ENCODE assay signal across 22 cellular contexts in genomic region chr3:189212681-189213080, GRCh38. TPM values are rescaled to one million over a fixed set of nuclear protein-coding genes. Genes with fewer than 3 reads are reported as not detected.
DNase-seq lines count a peak whose midpoint lies in the region; ATAC-seq, FAIRE-seq and TF ChIP-seq lines count a peak whose summit lies in the region.
"Had no signal": no experiment of that assay in that cellular context is flagged by ENCODE, and none has a peak within 500 bp of the region (broad histone marks: within the 10 kb centered on the region; RNA-seq: fewer than 3 reads in every experiment).

No MANE protein-coding gene starts in this region.

- peak; percentile 56 for FAIRE-seq in GM12892 (lab: Jason Lieb, UNC)
- FAIRE-seq: A549, GM12878, GM18507 had no signal

- no peak for TF ChIP-seq POLR2A in GM12892 (IDR thresholded peaks at IDR 0.05; ENCODE audit: low read depth, low read length)

- ATAC-seq in HG02852 (IDR thresholded peaks at IDR 0.05; ENCODE audit: unreplicated experiment) = no peak
- ATAC-seq: A549, GM12878, GM23338, HCT116 had no signal

- no peak for DNase-seq in GM12892 (ENCODE audit: insufficient read length)
- peak; percentile 41 for DNase-seq in NCI-H69 (lab: John Stamatoyannopoulos, UW)
- DNase-seq in foreskin melanocyte = peak; percentile 65
- no peak for DNase-seq in activated CD4-positive, alpha-beta T cell treated with anti-CD3 and anti-CD28 coated beads, Interleukin-2, amount 50 U/mL, for 4 hours
- no peak for DNase-seq in DMS 273 treated with DMSO at 0.1 percent for 48 hours (lab: John Stamatoyannopoulos, UW)
- DNase-seq: 8988T; ACHN; AML-193; BE2C; Calu3; CD4-positive, alpha-beta T cell; CD8-positive, alpha-beta memory T cell; DMS153; DND-41; GDM1; H9 had no signal

RNA-seq across cellular contexts. Expression of gene TPRG1, which starts 40.9 kb away (rescaled TPM):
- 27.1 TPM for polyA plus RNA-seq in GM12892 (2012; ENCODE audit: missing spikeins)

Comparison
In these comparisons a context has a peak if more than half of its experiments do, and no peak if none do; other contexts are left out.
1. DNase-seq: peak in NCI-H69 (single experiment) and foreskin melanocyte (single experiment); none in GM12892 (single experiment), activated CD4-positive, alpha-beta T cell treated with anti-CD3 and anti-CD28 coated beads, Interleukin-2, amount 50 U/mL, for 4 hours (0 of 2) and DMS 273 treated with DMSO at 0.1 percent for 48 hours (single experiment).